1 cellular context compared by ENCODE assay signal in the genomic region with DNA sequence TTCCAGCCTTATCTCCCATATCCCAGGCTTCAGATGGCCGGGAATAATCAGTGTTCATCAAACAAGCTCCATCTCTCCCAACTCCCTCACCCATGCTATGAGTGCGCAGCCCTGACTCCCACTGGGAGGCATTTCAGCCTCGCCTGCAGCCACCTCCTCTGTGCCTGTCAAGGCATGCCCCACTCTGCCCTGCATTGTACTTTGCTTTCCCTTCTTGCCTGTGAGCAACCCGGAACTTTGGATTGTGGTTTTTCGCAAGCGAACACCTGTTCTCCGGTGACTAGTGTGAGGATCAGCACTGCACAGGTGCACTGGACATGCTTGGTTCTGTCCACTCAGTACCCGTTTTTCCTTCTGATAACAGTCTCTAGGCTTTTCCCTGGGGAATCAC.
A peak's percentile ranks its signal among the peaks of the same experiment; 100 is the strongest.
TF ChIP-seq lines count a peak whose summit lies in the region.

No MANE protein-coding gene starts in this region.

TF ChIP-seq in HepG2, 621 proteins besides CTCF, POLR2A, EP300 and RAD21 (continues in another document):
- TF ChIP-seq NR2F1 (CRISPR knock-in tag; IDR thresholded peaks at IDR 0.05) (no peak), ZNF792 (CRISPR knock-in tag; IDR thresholded peaks at IDR 0.05) (no peak), ZNF546 (CRISPR knock-in tag; conservative IDR thresholded peaks at IDR 0.05) (no peak), FOXK2 (IDR thresholded peaks at IDR 0.05) (no peak), ZSCAN25 (CRISPR knock-in tag; IDR thresholded peaks at IDR 0.05) (peak; percentile 47; the same call in 1 of the 2 replicates), ATAD3A (CRISPR knock-in tag; IDR thresholded peaks at IDR 0.05) (no peak), TFDP1 (CRISPR knock-in tag; IDR thresholded peaks at IDR 0.05; ENCODE audit: borderline replicate concordance) (no peak), ZFP37 (CRISPR knock-in tag; IDR thresholded peaks at IDR 0.05; ENCODE audit: borderline replicate concordance) (no peak), SIN3A (IDR thresholded peaks at IDR 0.05; ENCODE audit: borderline replicate concordance, low read depth, low read length) (no peak), TBP (CRISPR knock-in tag; IDR thresholded peaks at IDR 0.05) (no peak), ZNF761 (CRISPR knock-in tag; conservative IDR thresholded peaks at IDR 0.05) (no peak), SP140L (CRISPR knock-in tag; IDR thresholded peaks at IDR 0.05; ENCODE audit: borderline replicate concordance) (no peak), SNAPC2 (CRISPR knock-in tag; IDR thresholded peaks at IDR 0.05) (no peak), HIVEP1 (CRISPR knock-in tag; IDR thresholded peaks at IDR 0.05) (0 out of 2 replicates have a peak, but pooled peaks have one; percentile 22), ZHX1 (CRISPR knock-in tag; IDR thresholded peaks at IDR 0.05; ENCODE audit: low read depth) (no peak), SRSF4 (IDR thresholded peaks at IDR 0.05; ENCODE audit: low read depth, low read length, poor library complexity, severe bottlenecking) (no peak), HOXD1 (CRISPR knock-in tag; IDR thresholded peaks at IDR 0.05) (no peak), TCF7L2 (IDR thresholded peaks at IDR 0.05; ENCODE audit: low read depth, low read length) (no peak), PPARG (CRISPR knock-in tag; conservative IDR thresholded peaks at IDR 0.05) (no peak), ZNF251 (CRISPR knock-in tag; IDR thresholded peaks at IDR 0.05) (no peak), TP53 (CRISPR knock-in tag; conservative IDR thresholded peaks at IDR 0.05) (peak; percentile 83; the same call in 1 of the 2 replicates), ZNF382 (CRISPR knock-in tag; IDR thresholded peaks at IDR 0.05; ENCODE audit: borderline replicate concordance) (no peak), FOSL2 (CRISPR knock-in tag; IDR thresholded peaks at IDR 0.05) (no peak), NR1H2 (CRISPR knock-in tag; IDR thresholded peaks at IDR 0.05; ENCODE audit: borderline replicate concordance, low read depth) (no peak), ZSCAN31 (CRISPR knock-in tag; IDR thresholded peaks at IDR 0.05; ENCODE audit: low read depth) (no peak), ZGPAT (CRISPR knock-in tag; IDR thresholded peaks at IDR 0.05) (no peak; the same call in 1 of the 2 replicates), PHF21A (CRISPR knock-in tag; IDR thresholded peaks at IDR 0.05) (peak; percentile 46), ZSCAN22 (CRISPR knock-in tag; IDR thresholded peaks at IDR 0.05) (no peak), PCBP1 (IDR thresholded peaks at IDR 0.05; ENCODE audit: borderline replicate concordance, low read depth, low read length) (no peak), SCMH1 (CRISPR knock-in tag; IDR thresholded peaks at IDR 0.05; ENCODE audit: borderline replicate concordance) (no peak), ZNF556 (CRISPR knock-in tag; IDR thresholded peaks at IDR 0.05; ENCODE audit: borderline replicate concordance) (no peak), KDM3A (CRISPR knock-in tag; IDR thresholded peaks at IDR 0.05; ENCODE audit: low read depth) (no peak)
- TF ChIP-seq, protein P1, sequence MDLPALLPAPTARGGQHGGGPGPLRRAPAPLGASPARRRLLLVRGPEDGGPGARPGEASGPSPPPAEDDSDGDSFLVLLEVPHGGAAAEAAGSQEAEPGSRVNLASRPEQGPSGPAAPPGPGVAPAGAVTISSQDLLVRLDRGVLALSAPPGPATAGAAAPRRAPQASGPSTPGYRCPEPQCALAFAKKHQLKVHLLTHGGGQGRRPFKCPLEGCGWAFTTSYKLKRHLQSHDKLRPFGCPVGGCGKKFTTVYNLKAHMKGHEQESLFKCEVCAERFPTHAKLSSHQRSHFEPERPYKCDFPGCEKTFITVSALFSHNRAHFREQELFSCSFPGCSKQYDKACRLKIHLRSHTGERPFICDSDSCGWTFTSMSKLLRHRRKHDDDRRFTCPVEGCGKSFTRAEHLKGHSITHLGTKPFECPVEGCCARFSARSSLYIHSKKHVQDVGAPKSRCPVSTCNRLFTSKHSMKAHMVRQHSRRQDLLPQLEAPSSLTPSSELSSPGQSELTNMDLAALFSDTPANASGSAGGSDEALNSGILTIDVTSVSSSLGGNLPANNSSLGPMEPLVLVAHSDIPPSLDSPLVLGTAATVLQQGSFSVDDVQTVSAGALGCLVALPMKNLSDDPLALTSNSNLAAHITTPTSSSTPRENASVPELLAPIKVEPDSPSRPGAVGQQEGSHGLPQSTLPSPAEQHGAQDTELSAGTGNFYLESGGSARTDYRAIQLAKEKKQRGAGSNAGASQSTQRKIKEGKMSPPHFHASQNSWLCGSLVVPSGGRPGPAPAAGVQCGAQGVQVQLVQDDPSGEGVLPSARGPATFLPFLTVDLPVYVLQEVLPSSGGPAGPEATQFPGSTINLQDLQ (CRISPR knock-in tag; IDR thresholded peaks at IDR 0.05) = no peak
- TF ChIP-seq, protein P2, sequence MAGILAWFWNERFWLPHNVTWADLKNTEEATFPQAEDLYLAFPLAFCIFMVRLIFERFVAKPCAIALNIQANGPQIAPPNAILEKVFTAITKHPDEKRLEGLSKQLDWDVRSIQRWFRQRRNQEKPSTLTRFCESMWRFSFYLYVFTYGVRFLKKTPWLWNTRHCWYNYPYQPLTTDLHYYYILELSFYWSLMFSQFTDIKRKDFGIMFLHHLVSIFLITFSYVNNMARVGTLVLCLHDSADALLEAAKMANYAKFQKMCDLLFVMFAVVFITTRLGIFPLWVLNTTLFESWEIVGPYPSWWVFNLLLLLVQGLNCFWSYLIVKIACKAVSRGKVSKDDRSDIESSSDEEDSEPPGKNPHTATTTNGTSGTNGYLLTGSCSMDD (CRISPR knock-in tag; IDR thresholded peaks at IDR 0.05) = no peak
- TF ChIP-seq, protein P3, sequence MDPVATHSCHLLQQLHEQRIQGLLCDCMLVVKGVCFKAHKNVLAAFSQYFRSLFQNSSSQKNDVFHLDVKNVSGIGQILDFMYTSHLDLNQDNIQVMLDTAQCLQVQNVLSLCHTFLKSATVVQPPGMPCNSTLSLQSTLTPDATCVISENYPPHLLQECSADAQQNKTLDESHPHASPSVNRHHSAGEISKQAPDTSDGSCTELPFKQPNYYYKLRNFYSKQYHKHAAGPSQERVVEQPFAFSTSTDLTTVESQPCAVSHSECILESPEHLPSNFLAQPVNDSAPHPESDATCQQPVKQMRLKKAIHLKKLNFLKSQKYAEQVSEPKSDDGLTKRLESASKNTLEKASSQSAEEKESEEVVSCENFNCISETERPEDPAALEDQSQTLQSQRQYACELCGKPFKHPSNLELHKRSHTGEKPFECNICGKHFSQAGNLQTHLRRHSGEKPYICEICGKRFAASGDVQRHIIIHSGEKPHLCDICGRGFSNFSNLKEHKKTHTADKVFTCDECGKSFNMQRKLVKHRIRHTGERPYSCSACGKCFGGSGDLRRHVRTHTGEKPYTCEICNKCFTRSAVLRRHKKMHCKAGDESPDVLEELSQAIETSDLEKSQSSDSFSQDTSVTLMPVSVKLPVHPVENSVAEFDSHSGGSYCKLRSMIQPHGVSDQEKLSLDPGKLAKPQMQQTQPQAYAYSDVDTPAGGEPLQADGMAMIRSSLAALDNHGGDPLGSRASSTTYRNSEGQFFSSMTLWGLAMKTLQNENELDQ (CRISPR knock-in tag; IDR thresholded peaks at IDR 0.05; ENCODE audit: borderline replicate concordance) = no peak
- TF ChIP-seq, protein P4, sequence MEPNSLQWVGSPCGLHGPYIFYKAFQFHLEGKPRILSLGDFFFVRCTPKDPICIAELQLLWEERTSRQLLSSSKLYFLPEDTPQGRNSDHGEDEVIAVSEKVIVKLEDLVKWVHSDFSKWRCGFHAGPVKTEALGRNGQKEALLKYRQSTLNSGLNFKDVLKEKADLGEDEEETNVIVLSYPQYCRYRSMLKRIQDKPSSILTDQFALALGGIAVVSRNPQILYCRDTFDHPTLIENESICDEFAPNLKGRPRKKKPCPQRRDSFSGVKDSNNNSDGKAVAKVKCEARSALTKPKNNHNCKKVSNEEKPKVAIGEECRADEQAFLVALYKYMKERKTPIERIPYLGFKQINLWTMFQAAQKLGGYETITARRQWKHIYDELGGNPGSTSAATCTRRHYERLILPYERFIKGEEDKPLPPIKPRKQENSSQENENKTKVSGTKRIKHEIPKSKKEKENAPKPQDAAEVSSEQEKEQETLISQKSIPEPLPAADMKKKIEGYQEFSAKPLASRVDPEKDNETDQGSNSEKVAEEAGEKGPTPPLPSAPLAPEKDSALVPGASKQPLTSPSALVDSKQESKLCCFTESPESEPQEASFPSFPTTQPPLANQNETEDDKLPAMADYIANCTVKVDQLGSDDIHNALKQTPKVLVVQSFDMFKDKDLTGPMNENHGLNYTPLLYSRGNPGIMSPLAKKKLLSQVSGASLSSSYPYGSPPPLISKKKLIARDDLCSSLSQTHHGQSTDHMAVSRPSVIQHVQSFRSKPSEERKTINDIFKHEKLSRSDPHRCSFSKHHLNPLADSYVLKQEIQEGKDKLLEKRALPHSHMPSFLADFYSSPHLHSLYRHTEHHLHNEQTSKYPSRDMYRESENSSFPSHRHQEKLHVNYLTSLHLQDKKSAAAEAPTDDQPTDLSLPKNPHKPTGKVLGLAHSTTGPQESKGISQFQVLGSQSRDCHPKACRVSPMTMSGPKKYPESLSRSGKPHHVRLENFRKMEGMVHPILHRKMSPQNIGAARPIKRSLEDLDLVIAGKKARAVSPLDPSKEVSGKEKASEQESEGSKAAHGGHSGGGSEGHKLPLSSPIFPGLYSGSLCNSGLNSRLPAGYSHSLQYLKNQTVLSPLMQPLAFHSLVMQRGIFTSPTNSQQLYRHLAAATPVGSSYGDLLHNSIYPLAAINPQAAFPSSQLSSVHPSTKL (CRISPR knock-in tag; IDR thresholded peaks at IDR 0.05) = no peak
- TF ChIP-seq, protein P5, sequence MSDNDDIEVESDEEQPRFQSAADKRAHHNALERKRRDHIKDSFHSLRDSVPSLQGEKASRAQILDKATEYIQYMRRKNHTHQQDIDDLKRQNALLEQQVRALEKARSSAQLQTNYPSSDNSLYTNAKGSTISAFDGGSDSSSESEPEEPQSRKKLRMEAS (IDR thresholded peaks at IDR 0.05) = no peak
- TF ChIP-seq, protein P6, sequence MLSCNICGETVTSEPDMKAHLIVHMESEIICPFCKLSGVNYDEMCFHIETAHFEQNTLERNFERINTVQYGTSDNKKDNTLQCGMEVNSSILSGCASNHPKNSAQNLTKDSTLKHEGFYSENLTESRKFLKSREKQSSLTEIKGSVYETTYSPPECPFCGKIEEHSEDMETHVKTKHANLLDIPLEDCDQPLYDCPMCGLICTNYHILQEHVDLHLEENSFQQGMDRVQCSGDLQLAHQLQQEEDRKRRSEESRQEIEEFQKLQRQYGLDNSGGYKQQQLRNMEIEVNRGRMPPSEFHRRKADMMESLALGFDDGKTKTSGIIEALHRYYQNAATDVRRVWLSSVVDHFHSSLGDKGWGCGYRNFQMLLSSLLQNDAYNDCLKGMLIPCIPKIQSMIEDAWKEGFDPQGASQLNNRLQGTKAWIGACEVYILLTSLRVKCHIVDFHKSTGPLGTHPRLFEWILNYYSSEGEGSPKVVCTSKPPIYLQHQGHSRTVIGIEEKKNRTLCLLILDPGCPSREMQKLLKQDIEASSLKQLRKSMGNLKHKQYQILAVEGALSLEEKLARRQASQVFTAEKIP (CRISPR knock-in tag; IDR thresholded peaks at IDR 0.05; ENCODE audit: borderline replicate concordance) = no peak
- TF ChIP-seq, protein P7, sequence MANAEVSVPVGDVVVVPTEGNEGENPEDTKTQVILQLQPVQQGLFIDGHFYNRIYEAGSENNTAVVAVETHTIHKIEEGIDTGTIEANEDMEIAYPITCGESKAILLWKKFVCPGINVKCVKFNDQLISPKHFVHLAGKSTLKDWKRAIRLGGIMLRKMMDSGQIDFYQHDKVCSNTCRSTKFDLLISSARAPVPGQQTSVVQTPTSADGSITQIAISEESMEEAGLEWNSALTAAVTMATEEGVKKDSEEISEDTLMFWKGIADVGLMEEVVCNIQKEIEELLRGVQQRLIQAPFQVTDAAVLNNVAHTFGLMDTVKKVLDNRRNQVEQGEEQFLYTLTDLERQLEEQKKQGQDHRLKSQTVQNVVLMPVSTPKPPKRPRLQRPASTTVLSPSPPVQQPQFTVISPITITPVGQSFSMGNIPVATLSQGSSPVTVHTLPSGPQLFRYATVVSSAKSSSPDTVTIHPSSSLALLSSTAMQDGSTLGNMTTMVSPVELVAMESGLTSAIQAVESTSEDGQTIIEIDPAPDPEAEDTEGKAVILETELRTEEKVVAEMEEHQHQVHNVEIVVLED (CRISPR knock-in tag; IDR thresholded peaks at IDR 0.05; ENCODE audit: borderline replicate concordance) = no peak
